Comparison of ENCODE assay signal across 17 cellular contexts in the genomic region with DNA sequence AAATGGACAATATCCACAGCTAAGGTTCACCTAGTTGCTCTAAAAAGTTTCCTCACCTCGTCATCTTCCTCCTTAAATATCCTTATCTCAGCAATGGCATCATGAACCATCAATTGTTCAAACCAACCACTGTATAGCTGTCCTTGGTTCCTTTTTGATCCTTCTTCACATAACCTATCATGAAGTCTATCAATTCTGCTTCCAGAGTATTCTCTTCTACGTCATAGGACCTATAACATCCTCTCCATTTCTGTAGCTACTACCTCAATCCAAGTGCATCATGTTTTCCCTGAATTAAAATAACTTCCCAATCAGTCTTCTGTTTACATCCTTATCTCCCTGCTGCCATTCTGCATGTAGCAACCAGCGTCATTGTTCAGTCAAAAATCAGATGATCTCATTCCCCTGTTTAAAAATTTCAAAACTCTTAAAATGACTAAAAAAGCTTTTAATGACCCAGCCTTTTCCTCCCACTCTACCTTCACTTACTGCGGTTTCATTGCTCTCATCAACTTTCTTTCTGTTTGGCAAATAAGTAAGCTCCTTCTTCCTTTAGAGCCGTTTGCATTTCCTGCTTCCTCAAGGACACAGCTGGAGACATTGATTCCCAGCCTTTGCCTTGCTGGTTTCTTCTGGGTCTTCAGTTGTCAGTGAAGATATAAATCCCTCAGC.
A peak's percentile ranks its signal among the peaks of the same experiment; 100 is the strongest.
DNase-seq lines count a peak whose midpoint lies in the region; ATAC-seq and TF ChIP-seq lines count a peak whose summit lies in the region.
"Had no signal": no experiment of that assay in that cellular context is flagged by ENCODE, and none has a peak within 500 bp of the region (broad histone marks: within the 10 kb centered on the region; RNA-seq: fewer than 3 reads in every experiment).

No MANE protein-coding gene starts in this region.

- no TSS peak for BruUV-seq in A673 (replicated peaks; lab: Mats Ljungman, UMichigan)

- POLR2A ChIA-PET in A673 (lab: Charles Lee; ENCODE audit: low non-redundant PET), result no interaction called here

- CTCF ChIA-PET in A673 (lab: Charles Lee), result no interaction called here

- H3K36me3 ChIP-seq in A673 (ENCODE audit: insufficient read depth, low read length, poor library complexity, severe bottlenecking) (no peaks in the 10 kb centered on the region), endodermal cell (ENCODE audit: control insufficient read depth, insufficient read depth, low read length) (no peaks in the 10 kb centered on the region), ascending aorta (no peaks in the 10 kb centered on the region), heart left ventricle (no peaks in the 10 kb centered on the region), upper lobe of left lung (no peaks in the 10 kb centered on the region)
- H3K36me3 ChIP-seq: tibial nerve had no signal

- no peak for TF ChIP-seq EP300 in upper lobe of left lung (IDR thresholded peaks at IDR 0.05)

- H3K4me1 ChIP-seq in A673 (ENCODE audit: insufficient read depth, low read length, poor library complexity, severe bottlenecking) (peaks cover 7% of the 10 kb centered on the region), endodermal cell (ENCODE audit: control insufficient read depth, insufficient read depth, low read length) (no peaks in the 10 kb centered on the region), ascending aorta (no peaks in the 10 kb centered on the region), heart left ventricle (no peaks in the 10 kb centered on the region), upper lobe of left lung (no peaks in the 10 kb centered on the region)
- H3K4me1 ChIP-seq: tibial nerve had no signal

- H3K27ac Mint-ChIP-seq in endodermal cell, result no peak overlapping the region

- TF ChIP-seq POLR2A in heart left ventricle (IDR thresholded peaks at IDR 0.05) (no peak), upper lobe of left lung (IDR thresholded peaks at IDR 0.05) (no peak)

- no peaks in the 10 kb centered on the region for H3K36me3 Mint-ChIP-seq in endodermal cell (ENCODE audit: low read depth)
- H3K36me3 Mint-ChIP-seq: activated naive CD4-positive, alpha-beta T cell treated with anti-CD3 and anti-CD28 coated beads, Interleukin-2, amount 50 U/mL, for 72 hours had no signal

- 64 to 73% methylated on average over 5 of the region's 5 CpGs for WGBS in endodermal cell (ENCODE audit: insufficient coverage in 1 of 2, insufficient read length in 1 of 2), 2 experiments
- 32 to 41% (median 36%) methylated on average over 5 of the region's 5 CpGs for WGBS in heart left ventricle, 4 donors
- WGBS in upper lobe of left lung, 2 donors, result 37 to 43% methylated on average over 5 of the region's 5 CpGs

- H3K9ac ChIP-seq in endodermal cell (ENCODE audit: extremely low read depth, low read length, poor library complexity, severe bottlenecking), result no peak overlapping the region
- H3K9ac ChIP-seq: GM23248 had no signal

- peak; percentile 44 for ATAC-seq in GM21360 (IDR thresholded peaks at IDR 0.05; ENCODE audit: unreplicated experiment)
- peak; percentile 58 for ATAC-seq in HG03460 (IDR thresholded peaks at IDR 0.05; ENCODE audit: unreplicated experiment)
- ATAC-seq in heart left ventricle, result no peak
- no peak for ATAC-seq in upper lobe of left lung (ENCODE audit: low FRiP score in 2 of 2)

- H3K4me1 Mint-ChIP-seq in endodermal cell, result peaks cover 8% of the 10 kb centered on the region
- H3K4me1 Mint-ChIP-seq: central memory CD8-positive, alpha-beta T cell had no signal

- intact Hi-C loops in A673 (cut with micrococcal nuclease; ENCODE audit: unreplicated experiment), result no loop called here
- intact Hi-C loops in ascending aorta (cut with DNase I), result no loop called here
- intact Hi-C loops in heart left ventricle (cut with DNase I), result no loop called here

- no peak overlapping the region for H3K27ac ChIP-seq in A673 (ENCODE audit: low read depth, low read length, poor library complexity, severe bottlenecking)
- no peak overlapping the region for H3K27ac ChIP-seq in endodermal cell (ENCODE audit: low read depth, low read length)
- H3K27ac ChIP-seq in ascending aorta, result no peak overlapping the region
- H3K27ac ChIP-seq in heart left ventricle, result no peak overlapping the region
- no peak overlapping the region for H3K27ac ChIP-seq in upper lobe of left lung
- H3K27ac ChIP-seq: epithelial cell of prostate, GM23248, tibial nerve had no signal

- TF ChIP-seq CTCF in A673 (conservative IDR thresholded peaks at IDR 0.05; ENCODE audit: low read depth, low read length) (no peak), endodermal cell (conservative IDR thresholded peaks at IDR 0.05) (no peak), ascending aorta (IDR thresholded peaks at IDR 0.05) (no peak), heart left ventricle (IDR thresholded peaks at IDR 0.05) (no peak), upper lobe of left lung (IDR thresholded peaks at IDR 0.05) (no peak)

- no peak overlapping the region for H3K4me3 ChIP-seq in A673 (ENCODE audit: low read depth, low read length, poor library complexity, severe bottlenecking)
- H3K4me3 ChIP-seq in endodermal cell (ENCODE audit: low read length), result no peak overlapping the region
- no peak overlapping the region for H3K4me3 ChIP-seq in ascending aorta
- no peak overlapping the region for H3K4me3 ChIP-seq in heart left ventricle
- H3K4me3 ChIP-seq in upper lobe of left lung, result no peak overlapping the region
- H3K4me3 ChIP-seq: GM23248, tibial nerve had no signal

- no peaks in the 10 kb centered on the region for H3K9me3 Mint-ChIP-seq in endodermal cell
- H3K9me3 Mint-ChIP-seq: activated naive CD4-positive, alpha-beta T cell treated with anti-CD3 and anti-CD28 coated beads, Interleukin-2, amount 50 U/mL, for 72 hours; central memory CD8-positive, alpha-beta T cell had no signal

- H3K9me3 ChIP-seq in A673 (ENCODE audit: low read depth, low read length, poor library complexity, severe bottlenecking), result no peaks in the 10 kb centered on the region
- no peaks in the 10 kb centered on the region for H3K9me3 ChIP-seq in endodermal cell (ENCODE audit: control insufficient read depth, low read length)
- no peaks in the 10 kb centered on the region for H3K9me3 ChIP-seq in ascending aorta
- no peaks in the 10 kb centered on the region for H3K9me3 ChIP-seq in heart left ventricle
- no peaks in the 10 kb centered on the region for H3K9me3 ChIP-seq in upper lobe of left lung
- H3K9me3 ChIP-seq: tibial nerve had no signal

- H3K27me3 Mint-ChIP-seq in endodermal cell (ENCODE audit: insufficient read depth), result no peaks in the 10 kb centered on the region
- H3K27me3 Mint-ChIP-seq: central memory CD8-positive, alpha-beta T cell had no signal

- DNase-seq in A673 (ENCODE audit: low spot score), result peak; percentile 80
- DNase-seq in endodermal cell, result peak; percentile 55
- DNase-seq in ascending aorta (ENCODE audit: low spot score in 2 of 2), result no peak
- DNase-seq in heart left ventricle, result no peak
- DNase-seq in midbrain (lab: John Stamatoyannopoulos, UW), result no peak
- no peak for DNase-seq in upper lobe of left lung
- DNase-seq: GDM1, GM23248, head of caudate nucleus, KG1, posterior cingulate gyrus had no signal

- H3K27me3 ChIP-seq in A673 (replicated peaks; ENCODE audit: insufficient read depth, low read depth, low read length, poor library complexity) (peaks cover 27% of the 10 kb centered on the region), endodermal cell (ENCODE audit: control insufficient read depth, insufficient read depth, low read length, poor library complexity, severe bottlenecking) (no peaks in the 10 kb centered on the region), ascending aorta (no peaks in the 10 kb centered on the region), heart left ventricle (peaks cover 0 to 3% (median 0%) of the 10 kb centered on the region in 9 donors), upper lobe of left lung (no peaks in the 10 kb centered on the region)
- H3K27me3 ChIP-seq: tibial nerve had no signal

- no peak overlapping the region for H3K4me3 Mint-ChIP-seq in endodermal cell
- H3K4me3 Mint-ChIP-seq: central memory CD8-positive, alpha-beta T cell had no signal

Comparison
In these comparisons a context has a peak if more than half of its experiments do, and no peak if none do; other contexts are left out.
1. DNase-seq: peak in A673 (single experiment) and endodermal cell (single experiment); none in ascending aorta (0 of 2), heart left ventricle (0 of 5), midbrain (single experiment) and upper lobe of left lung (0 of 2).
2. ATAC-seq: peak in GM21360 (single experiment) and HG03460 (single experiment); none in heart left ventricle (0 of 4) and upper lobe of left lung (0 of 2).